ENCODE assay signal across 1 cellular context in the genomic region with DNA sequence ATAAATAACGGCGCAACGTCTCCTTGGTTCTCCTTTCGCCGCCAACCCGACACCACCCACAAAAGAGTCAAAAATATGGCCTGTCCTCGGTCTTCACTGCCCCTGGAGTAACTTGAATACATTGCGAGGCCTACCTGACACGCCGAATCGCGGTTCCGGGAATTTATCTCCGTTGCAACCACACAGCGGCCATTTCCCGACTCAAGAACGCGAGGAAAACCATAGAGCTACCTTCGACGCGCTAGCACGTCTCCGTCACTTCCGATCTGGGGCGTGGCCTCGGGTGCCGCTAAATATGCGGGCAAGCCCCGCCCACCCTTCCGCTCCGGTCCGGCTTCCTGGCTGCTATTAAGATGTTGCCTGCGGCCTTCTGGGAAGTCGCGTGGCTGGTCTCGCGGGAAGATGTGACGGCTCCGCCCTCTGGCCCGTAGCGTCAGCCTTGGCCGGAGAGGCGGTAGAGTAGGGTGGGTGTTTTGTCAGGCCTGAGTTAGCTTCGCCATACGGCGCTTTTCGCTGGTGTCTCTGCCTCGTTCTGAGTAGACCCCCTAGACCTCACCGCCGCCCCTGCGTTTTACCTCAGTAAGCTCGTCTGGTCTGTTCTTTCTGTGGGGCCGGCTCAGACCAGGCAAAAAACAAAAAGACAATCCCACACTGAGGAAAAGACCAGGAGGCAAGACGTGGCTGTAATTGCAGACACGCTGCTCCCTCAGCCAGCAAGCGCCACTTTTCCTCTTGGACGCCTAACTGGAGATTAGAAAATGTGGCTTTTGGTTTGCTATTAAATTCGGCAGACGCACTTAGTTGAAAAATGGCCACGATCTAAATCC.
A peak's percentile ranks its signal among the peaks of the same experiment; 100 is the strongest.
TF ChIP-seq lines count a peak whose summit lies in the region.

A gene with protein sequence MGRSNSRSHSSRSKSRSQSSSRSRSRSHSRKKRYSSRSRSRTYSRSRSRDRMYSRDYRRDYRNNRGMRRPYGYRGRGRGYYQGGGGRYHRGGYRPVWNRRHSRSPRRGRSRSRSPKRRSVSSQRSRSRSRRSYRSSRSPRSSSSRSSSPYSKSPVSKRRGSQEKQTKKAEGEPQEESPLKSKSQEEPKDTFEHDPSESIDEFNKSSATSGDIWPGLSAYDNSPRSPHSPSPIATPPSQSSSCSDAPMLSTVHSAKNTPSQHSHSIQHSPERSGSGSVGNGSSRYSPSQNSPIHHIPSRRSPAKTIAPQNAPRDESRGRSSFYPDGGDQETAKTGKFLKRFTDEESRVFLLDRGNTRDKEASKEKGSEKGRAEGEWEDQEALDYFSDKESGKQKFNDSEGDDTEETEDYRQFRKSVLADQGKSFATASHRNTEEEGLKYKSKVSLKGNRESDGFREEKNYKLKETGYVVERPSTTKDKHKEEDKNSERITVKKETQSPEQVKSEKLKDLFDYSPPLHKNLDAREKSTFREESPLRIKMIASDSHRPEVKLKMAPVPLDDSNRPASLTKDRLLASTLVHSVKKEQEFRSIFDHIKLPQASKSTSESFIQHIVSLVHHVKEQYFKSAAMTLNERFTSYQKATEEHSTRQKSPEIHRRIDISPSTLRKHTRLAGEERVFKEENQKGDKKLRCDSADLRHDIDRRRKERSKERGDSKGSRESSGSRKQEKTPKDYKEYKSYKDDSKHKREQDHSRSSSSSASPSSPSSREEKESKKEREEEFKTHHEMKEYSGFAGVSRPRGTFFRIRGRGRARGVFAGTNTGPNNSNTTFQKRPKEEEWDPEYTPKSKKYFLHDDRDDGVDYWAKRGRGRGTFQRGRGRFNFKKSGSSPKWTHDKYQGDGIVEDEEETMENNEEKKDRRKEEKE (minus strand): TSS at position 268 of the 827 bp plus-strand sequence. CDS start 9,980 bp downstream, outside the sequence.

TF ChIP-seq in K562, 482 proteins besides CTCF, POLR2A, EP300 and RAD21 (continued from another document and continues in another):
- TF ChIP-seq, protein P1, sequence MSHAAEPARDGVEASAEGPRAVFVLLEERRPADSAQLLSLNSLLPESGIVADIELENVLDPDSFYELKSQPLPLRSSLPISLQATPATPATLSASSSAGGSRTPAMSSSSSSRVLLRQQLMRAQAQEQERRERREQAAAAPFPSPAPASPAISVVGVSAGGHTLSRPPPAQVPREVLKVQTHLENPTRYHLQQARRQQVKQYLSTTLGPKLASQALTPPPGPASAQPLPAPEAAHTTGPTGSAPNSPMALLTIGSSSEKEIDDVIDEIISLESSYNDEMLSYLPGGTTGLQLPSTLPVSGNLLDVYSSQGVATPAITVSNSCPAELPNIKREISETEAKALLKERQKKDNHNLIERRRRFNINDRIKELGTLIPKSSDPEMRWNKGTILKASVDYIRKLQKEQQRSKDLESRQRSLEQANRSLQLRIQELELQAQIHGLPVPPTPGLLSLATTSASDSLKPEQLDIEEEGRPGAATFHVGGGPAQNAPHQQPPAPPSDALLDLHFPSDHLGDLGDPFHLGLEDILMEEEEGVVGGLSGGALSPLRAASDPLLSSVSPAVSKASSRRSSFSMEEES (CRISPR knock-in tag; IDR thresholded peaks at IDR 0.05): peak; percentile 35
- TF ChIP-seq, protein P2, sequence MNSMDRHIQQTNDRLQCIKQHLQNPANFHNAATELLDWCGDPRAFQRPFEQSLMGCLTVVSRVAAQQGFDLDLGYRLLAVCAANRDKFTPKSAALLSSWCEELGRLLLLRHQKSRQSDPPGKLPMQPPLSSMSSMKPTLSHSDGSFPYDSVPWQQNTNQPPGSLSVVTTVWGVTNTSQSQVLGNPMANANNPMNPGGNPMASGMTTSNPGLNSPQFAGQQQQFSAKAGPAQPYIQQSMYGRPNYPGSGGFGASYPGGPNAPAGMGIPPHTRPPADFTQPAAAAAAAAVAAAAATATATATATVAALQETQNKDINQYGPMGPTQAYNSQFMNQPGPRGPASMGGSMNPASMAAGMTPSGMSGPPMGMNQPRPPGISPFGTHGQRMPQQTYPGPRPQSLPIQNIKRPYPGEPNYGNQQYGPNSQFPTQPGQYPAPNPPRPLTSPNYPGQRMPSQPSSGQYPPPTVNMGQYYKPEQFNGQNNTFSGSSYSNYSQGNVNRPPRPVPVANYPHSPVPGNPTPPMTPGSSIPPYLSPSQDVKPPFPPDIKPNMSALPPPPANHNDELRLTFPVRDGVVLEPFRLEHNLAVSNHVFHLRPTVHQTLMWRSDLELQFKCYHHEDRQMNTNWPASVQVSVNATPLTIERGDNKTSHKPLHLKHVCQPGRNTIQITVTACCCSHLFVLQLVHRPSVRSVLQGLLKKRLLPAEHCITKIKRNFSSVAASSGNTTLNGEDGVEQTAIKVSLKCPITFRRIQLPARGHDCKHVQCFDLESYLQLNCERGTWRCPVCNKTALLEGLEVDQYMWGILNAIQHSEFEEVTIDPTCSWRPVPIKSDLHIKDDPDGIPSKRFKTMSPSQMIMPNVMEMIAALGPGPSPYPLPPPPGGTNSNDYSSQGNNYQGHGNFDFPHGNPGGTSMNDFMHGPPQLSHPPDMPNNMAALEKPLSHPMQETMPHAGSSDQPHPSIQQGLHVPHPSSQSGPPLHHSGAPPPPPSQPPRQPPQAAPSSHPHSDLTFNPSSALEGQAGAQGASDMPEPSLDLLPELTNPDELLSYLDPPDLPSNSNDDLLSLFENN (IDR thresholded peaks at IDR 0.05; ENCODE audit: low read depth in 2 of 2, low read length in 2 of 2): peak in 1 of 2 experiments; percentile 50; a peak in 2 of 4 replicates
- peak; percentile 99 for TF ChIP-seq POLR2B (IDR thresholded peaks at IDR 0.05; ENCODE audit: low read depth, partially characterized antibody)
- TF ChIP-seq, protein P3, sequence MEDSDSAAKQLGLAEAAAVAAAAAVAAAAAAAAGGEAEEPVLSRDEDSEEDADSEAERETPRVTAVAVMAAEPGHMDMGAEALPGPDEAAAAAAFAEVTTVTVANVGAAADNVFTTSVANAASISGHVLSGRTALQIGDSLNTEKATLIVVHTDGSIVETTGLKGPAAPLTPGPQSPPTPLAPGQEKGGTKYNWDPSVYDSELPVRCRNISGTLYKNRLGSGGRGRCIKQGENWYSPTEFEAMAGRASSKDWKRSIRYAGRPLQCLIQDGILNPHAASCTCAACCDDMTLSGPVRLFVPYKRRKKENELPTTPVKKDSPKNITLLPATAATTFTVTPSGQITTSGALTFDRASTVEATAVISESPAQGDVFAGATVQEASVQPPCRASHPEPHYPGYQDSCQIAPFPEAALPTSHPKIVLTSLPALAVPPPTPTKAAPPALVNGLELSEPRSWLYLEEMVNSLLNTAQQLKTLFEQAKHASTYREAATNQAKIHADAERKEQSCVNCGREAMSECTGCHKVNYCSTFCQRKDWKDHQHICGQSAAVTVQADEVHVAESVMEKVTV (CRISPR knock-in tag; IDR thresholded peaks at IDR 0.05): peak; percentile 32; the same call in 1 of the 2 replicates
- TF ChIP-seq ETS2 (tag; IDR thresholded peaks at IDR 0.05; ENCODE audit: borderline replicate concordance, poor library complexity, severe bottlenecking): peak; percentile 98
- no peak for TF ChIP-seq ZNF57 (CRISPR knock-in tag; IDR thresholded peaks at IDR 0.05)
- TF ChIP-seq MEF2D (tag; conservative IDR thresholded peaks at IDR 0.05; ENCODE audit: low read depth): peak; percentile 43
- no peak for TF ChIP-seq SRSF7 (optimal IDR thresholded peaks at IDR 0.05; ENCODE audit: low read depth, low read length)
- peak; percentile 72; the same call in 1 of the 2 replicates for TF ChIP-seq ZBED1 (IDR thresholded peaks at IDR 0.05)
- TF ChIP-seq, protein P4, sequence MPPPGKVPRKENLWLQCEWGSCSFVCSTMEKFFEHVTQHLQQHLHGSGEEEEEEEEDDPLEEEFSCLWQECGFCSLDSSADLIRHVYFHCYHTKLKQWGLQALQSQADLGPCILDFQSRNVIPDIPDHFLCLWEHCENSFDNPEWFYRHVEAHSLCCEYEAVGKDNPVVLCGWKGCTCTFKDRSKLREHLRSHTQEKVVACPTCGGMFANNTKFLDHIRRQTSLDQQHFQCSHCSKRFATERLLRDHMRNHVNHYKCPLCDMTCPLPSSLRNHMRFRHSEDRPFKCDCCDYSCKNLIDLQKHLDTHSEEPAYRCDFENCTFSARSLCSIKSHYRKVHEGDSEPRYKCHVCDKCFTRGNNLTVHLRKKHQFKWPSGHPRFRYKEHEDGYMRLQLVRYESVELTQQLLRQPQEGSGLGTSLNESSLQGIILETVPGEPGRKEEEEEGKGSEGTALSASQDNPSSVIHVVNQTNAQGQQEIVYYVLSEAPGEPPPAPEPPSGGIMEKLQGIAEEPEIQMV (tag; conservative IDR thresholded peaks at IDR 0.05; ENCODE audit: low read depth): no peak
- TF ChIP-seq NR4A1 (CRISPR knock-in tag; IDR thresholded peaks at IDR 0.05): peak; percentile 49; the same call in 1 of the 2 replicates
- TF ChIP-seq NR4A1 (tag; IDR thresholded peaks at IDR 0.05): peak; percentile 82; the same call in 1 of the 2 replicates
- peak; percentile 14 for TF ChIP-seq PCBP1 (IDR thresholded peaks at IDR 0.05; ENCODE audit: low read depth, low read length, poor library complexity, severe bottlenecking)
- TF ChIP-seq ZBTB8A (IDR thresholded peaks at IDR 0.05; ENCODE audit: partially characterized antibody): no peak
- TF ChIP-seq CXXC5 (CRISPR knock-in tag; IDR thresholded peaks at IDR 0.05): peak; percentile 81
- TF ChIP-seq, protein P5, sequence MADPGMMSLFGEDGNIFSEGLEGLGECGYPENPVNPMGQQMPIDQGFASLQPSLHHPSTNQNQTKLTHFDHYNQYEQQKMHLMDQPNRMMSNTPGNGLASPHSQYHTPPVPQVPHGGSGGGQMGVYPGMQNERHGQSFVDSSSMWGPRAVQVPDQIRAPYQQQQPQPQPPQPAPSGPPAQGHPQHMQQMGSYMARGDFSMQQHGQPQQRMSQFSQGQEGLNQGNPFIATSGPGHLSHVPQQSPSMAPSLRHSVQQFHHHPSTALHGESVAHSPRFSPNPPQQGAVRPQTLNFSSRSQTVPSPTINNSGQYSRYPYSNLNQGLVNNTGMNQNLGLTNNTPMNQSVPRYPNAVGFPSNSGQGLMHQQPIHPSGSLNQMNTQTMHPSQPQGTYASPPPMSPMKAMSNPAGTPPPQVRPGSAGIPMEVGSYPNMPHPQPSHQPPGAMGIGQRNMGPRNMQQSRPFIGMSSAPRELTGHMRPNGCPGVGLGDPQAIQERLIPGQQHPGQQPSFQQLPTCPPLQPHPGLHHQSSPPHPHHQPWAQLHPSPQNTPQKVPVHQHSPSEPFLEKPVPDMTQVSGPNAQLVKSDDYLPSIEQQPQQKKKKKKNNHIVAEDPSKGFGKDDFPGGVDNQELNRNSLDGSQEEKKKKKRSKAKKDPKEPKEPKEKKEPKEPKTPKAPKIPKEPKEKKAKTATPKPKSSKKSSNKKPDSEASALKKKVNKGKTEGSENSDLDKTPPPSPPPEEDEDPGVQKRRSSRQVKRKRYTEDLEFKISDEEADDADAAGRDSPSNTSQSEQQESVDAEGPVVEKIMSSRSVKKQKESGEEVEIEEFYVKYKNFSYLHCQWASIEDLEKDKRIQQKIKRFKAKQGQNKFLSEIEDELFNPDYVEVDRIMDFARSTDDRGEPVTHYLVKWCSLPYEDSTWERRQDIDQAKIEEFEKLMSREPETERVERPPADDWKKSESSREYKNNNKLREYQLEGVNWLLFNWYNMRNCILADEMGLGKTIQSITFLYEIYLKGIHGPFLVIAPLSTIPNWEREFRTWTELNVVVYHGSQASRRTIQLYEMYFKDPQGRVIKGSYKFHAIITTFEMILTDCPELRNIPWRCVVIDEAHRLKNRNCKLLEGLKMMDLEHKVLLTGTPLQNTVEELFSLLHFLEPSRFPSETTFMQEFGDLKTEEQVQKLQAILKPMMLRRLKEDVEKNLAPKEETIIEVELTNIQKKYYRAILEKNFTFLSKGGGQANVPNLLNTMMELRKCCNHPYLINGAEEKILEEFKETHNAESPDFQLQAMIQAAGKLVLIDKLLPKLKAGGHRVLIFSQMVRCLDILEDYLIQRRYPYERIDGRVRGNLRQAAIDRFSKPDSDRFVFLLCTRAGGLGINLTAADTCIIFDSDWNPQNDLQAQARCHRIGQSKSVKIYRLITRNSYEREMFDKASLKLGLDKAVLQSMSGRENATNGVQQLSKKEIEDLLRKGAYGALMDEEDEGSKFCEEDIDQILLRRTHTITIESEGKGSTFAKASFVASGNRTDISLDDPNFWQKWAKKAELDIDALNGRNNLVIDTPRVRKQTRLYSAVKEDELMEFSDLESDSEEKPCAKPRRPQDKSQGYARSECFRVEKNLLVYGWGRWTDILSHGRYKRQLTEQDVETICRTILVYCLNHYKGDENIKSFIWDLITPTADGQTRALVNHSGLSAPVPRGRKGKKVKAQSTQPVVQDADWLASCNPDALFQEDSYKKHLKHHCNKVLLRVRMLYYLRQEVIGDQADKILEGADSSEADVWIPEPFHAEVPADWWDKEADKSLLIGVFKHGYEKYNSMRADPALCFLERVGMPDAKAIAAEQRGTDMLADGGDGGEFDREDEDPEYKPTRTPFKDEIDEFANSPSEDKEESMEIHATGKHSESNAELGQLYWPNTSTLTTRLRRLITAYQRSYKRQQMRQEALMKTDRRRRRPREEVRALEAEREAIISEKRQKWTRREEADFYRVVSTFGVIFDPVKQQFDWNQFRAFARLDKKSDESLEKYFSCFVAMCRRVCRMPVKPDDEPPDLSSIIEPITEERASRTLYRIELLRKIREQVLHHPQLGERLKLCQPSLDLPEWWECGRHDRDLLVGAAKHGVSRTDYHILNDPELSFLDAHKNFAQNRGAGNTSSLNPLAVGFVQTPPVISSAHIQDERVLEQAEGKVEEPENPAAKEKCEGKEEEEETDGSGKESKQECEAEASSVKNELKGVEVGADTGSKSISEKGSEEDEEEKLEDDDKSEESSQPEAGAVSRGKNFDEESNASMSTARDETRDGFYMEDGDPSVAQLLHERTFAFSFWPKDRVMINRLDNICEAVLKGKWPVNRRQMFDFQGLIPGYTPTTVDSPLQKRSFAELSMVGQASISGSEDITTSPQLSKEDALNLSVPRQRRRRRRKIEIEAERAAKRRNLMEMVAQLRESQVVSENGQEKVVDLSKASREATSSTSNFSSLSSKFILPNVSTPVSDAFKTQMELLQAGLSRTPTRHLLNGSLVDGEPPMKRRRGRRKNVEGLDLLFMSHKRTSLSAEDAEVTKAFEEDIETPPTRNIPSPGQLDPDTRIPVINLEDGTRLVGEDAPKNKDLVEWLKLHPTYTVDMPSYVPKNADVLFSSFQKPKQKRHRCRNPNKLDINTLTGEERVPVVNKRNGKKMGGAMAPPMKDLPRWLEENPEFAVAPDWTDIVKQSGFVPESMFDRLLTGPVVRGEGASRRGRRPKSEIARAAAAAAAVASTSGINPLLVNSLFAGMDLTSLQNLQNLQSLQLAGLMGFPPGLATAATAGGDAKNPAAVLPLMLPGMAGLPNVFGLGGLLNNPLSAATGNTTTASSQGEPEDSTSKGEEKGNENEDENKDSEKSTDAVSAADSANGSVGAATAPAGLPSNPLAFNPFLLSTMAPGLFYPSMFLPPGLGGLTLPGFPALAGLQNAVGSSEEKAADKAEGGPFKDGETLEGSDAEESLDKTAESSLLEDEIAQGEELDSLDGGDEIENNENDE (IDR thresholded peaks at IDR 0.05; ENCODE audit: low read depth, low read length): no peak
- no peak for TF ChIP-seq ZNF551 (CRISPR knock-in tag; IDR thresholded peaks at IDR 0.05)
- peak; percentile 75; the same call in 1 of the 2 replicates for TF ChIP-seq HSF4 (CRISPR knock-in tag; IDR thresholded peaks at IDR 0.05; ENCODE audit: borderline replicate concordance)
- TF ChIP-seq ZKSCAN3 (CRISPR knock-in tag; IDR thresholded peaks at IDR 0.05): 0 out of 2 replicates have a peak, but pooled peaks have one; percentile 50
- no peak for TF ChIP-seq EWSR1 (IDR thresholded peaks at IDR 0.05; ENCODE audit: borderline replicate concordance, low read depth, partially characterized antibody)
- no peak for TF ChIP-seq RUNX1 (IDR thresholded peaks at IDR 0.05; ENCODE audit: low read depth)
- TF ChIP-seq NR3C1 (CRISPR knock-in tag; IDR thresholded peaks at IDR 0.05): no peak
- no peak for TF ChIP-seq CBX8 (IDR thresholded peaks at IDR 0.05; ENCODE audit: borderline replicate concordance, extremely low read depth, low read depth, low read length, poor library complexity, severe bottlenecking)
- peak; percentile 76 for TF ChIP-seq ESRRB (CRISPR knock-in tag; IDR thresholded peaks at IDR 0.05; ENCODE audit: borderline replicate concordance)
